Comparison of ENCODE assay signal across 30 cellular contexts in the genomic region with DNA sequence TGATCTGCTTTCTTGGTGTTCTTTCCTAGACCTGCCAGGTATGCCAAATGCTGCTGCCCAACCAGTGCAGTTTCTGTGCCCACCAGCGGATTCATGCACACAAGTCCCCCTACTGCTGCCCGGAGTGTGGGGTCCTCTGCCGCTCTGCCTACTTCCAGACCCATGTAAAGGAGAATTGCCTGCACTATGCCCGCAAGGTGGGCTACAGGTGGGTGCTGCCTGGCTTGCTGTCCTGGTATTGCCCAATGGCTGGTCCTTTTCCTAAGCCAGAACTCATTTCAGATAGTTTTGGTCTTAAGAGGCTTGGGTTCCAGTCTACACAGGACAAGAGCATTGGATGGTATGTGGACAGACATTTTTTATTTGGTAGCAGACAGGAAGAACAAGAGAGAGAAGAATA. TPM values are rescaled to one million over a fixed set of nuclear protein-coding genes. Genes with fewer than 3 reads are reported as not detected.
DNase-seq lines count a peak whose midpoint lies in the region; ATAC-seq and TF ChIP-seq lines count a peak whose summit lies in the region.
"Had no signal": no experiment of that assay in that cellular context is flagged by ENCODE, and none has a peak within 500 bp of the region (broad histone marks: within the 10 kb centered on the region; RNA-seq: fewer than 3 reads in every experiment).

No MANE protein-coding gene starts in this region.

- no peak overlapping the region for H3K18ac ChIP-seq in mesendoderm (ENCODE audit: low read length)

- H3K4ac ChIP-seq in mesendoderm (ENCODE audit: low read depth, low read length) = no peak overlapping the region

- H2BK120ac ChIP-seq in mesendoderm (ENCODE audit: low read depth, low read length) = no peak overlapping the region

- peaks cover 20% of the 10 kb centered on the region for H3K79me2 ChIP-seq in mesendoderm (ENCODE audit: control insufficient read depth, insufficient read depth, low read length)

- H3K4me3 ChIP-seq in mesendoderm (ENCODE audit: low read length) = no peak overlapping the region
- H3K4me3 ChIP-seq in subcutaneous abdominal adipose tissue (ENCODE audit: low read depth in 1 of 5, low read length in 5 of 5) = no peak overlapping the region
- H3K4me3 ChIP-seq: BLaER1, GM23248, prostate gland, right lobe of liver, spleen had no signal

- H3K4me1 Mint-ChIP-seq in natural killer cell = peaks cover 27 to 40% of the 10 kb centered on the region in 2 donors
- peaks cover 28 to 34% of the 10 kb centered on the region in 2 donors for H3K4me1 Mint-ChIP-seq in natural killer cell treated with Interleukin-12 subunit alpha and Interleukin-12 subunit beta and Interleukin-15 and Interleukin-18, amount 100 ng/mL, for 72 hours (ENCODE audit: low read depth in 2 of 2)
- H3K4me1 Mint-ChIP-seq in activated T-helper 1 cell treated with anti-CD3 and anti-CD28 coated beads, Interleukin-12 subunit alpha, Interleukin-12 subunit beta, Interleukin-2, Interleukin-4 antibody, amounts not matched to agents 30 ng/mL and 10 ng/mL and 1 ng/mL, durations not matched to agents 14 hours and 24 hours and 36 hours (ENCODE audit: low read depth) = peaks cover 11% of the 10 kb centered on the region

- H3K27me3 Mint-ChIP-seq in natural killer cell (ENCODE audit: low read depth in 2 of 2) = no peaks in the 10 kb centered on the region
- no peaks in the 10 kb centered on the region for H3K27me3 Mint-ChIP-seq in natural killer cell treated with Interleukin-12 subunit alpha and Interleukin-12 subunit beta and Interleukin-15 and Interleukin-18, amount 100 ng/mL, for 72 hours
- no peaks in the 10 kb centered on the region for H3K27me3 Mint-ChIP-seq in activated T-helper 1 cell treated with anti-CD3 and anti-CD28 coated beads, Interleukin-12 subunit alpha, Interleukin-12 subunit beta, Interleukin-2, Interleukin-4 antibody, amounts not matched to agents 30 ng/mL and 10 ng/mL and 1 ng/mL, durations not matched to agents 14 hours and 24 hours and 36 hours (ENCODE audit: insufficient read depth)
- H3K27me3 Mint-ChIP-seq: type B pancreatic cell had no signal

- no peak overlapping the region for H3K4me3 Mint-ChIP-seq in natural killer cell
- no peak overlapping the region for H3K4me3 Mint-ChIP-seq in natural killer cell treated with Interleukin-12 subunit alpha and Interleukin-12 subunit beta and Interleukin-15 and Interleukin-18, amount 100 ng/mL, for 72 hours
- H3K4me3 Mint-ChIP-seq in activated T-helper 1 cell treated with anti-CD3 and anti-CD28 coated beads, Interleukin-12 subunit alpha, Interleukin-12 subunit beta, Interleukin-2, Interleukin-4 antibody, amounts not matched to agents 30 ng/mL and 10 ng/mL and 1 ng/mL, durations not matched to agents 14 hours and 24 hours and 36 hours = no peak overlapping the region
- H3K4me3 Mint-ChIP-seq: type B pancreatic cell had no signal

- H3K23ac ChIP-seq in mesendoderm (ENCODE audit: low read length) = no peak overlapping the region

- H3K9me3 Mint-ChIP-seq in natural killer cell = no peaks in the 10 kb centered on the region
- H3K9me3 Mint-ChIP-seq in natural killer cell treated with Interleukin-12 subunit alpha and Interleukin-12 subunit beta and Interleukin-15 and Interleukin-18, amount 100 ng/mL, for 72 hours = no peaks in the 10 kb centered on the region
- no peaks in the 10 kb centered on the region for H3K9me3 Mint-ChIP-seq in activated T-helper 1 cell treated with anti-CD3 and anti-CD28 coated beads, Interleukin-12 subunit alpha, Interleukin-12 subunit beta, Interleukin-2, Interleukin-4 antibody, amounts not matched to agents 30 ng/mL and 10 ng/mL and 1 ng/mL, durations not matched to agents 14 hours and 24 hours and 36 hours
- H3K9me3 Mint-ChIP-seq: type B pancreatic cell had no signal

- peak overlapping the region; percentile 29 to 66 for H3K27ac Mint-ChIP-seq in natural killer cell
- no peak overlapping the region for H3K27ac Mint-ChIP-seq in natural killer cell treated with Interleukin-12 subunit alpha and Interleukin-12 subunit beta and Interleukin-15 and Interleukin-18, amount 100 ng/mL, for 72 hours
- H3K27ac Mint-ChIP-seq in activated T-helper 1 cell treated with anti-CD3 and anti-CD28 coated beads, Interleukin-12 subunit alpha, Interleukin-12 subunit beta, Interleukin-2, Interleukin-4 antibody, amounts not matched to agents 30 ng/mL and 10 ng/mL and 1 ng/mL, durations not matched to agents 14 hours and 24 hours and 36 hours = peak overlapping the region; percentile 56
- H3K27ac Mint-ChIP-seq: type B pancreatic cell had no signal

- DNase-seq in natural killer cell = no peak
- no peak for DNase-seq in natural killer cell treated with Interleukin-12 subunit alpha and Interleukin-12 subunit beta and Interleukin-15 and Interleukin-18, amount 100 ng/mL, for 72 hours (ENCODE audit: low spot score)
- no peak for DNase-seq in activated T-helper 1 cell treated with anti-CD3 and anti-CD28 coated beads, Interleukin-12 subunit alpha, Interleukin-12 subunit beta, Interleukin-2, Interleukin-4 antibody, amounts not matched to agents 30 ng/mL and 10 ng/mL and 1 ng/mL, durations not matched to agents 14 hours and 24 hours and 36 hours (ENCODE audit: low spot score)
- DNase-seq in mesendoderm = no peak
- no peak for DNase-seq in NCI-H1105 (lab: John Stamatoyannopoulos, UW)
- DNase-seq: activated CD4-positive, alpha-beta T cell treated with anti-CD3 and anti-CD28 coated beads for 48 hours; activated naive CD4-positive, alpha-beta T cell treated with anti-CD3 and anti-CD28 coated beads, Interleukin-2, amount 50 U/mL, for 16 hours; aorta; DND-41; effector memory CD4-positive, alpha-beta T cell; glutamatergic neuron; GM23248; IMR-90; mammary epithelial cell; NCI-H146; NCI-H82; nucleus accumbens; right lobe of liver; SHP77 treated with DMSO at 0.1 percent for 48 hours; spleen; stimulated activated CD4-positive, alpha-beta T cell treated with anti-CD3 and anti-CD28 coated beads, Interleukin-2, amount 100 ng/mL, for 24 hours; substantia nigra; T-helper 9 cell had no signal

- ATAC-seq in natural killer cell (no peak), GM18498 (IDR thresholded peaks at IDR 0.05; ENCODE audit: unreplicated experiment) (no peak), HG03097 (IDR thresholded peaks at IDR 0.05; ENCODE audit: low FRiP score, unreplicated experiment) (no peak)
- no peak for ATAC-seq in natural killer cell treated with Interleukin-12 subunit alpha and Interleukin-12 subunit beta and Interleukin-15 and Interleukin-18, amount 100 ng/mL, for 72 hours

- intact Hi-C loops in natural killer cell (cut with micrococcal nuclease) = no loop called here
- intact Hi-C loops in activated T-helper 1 cell treated with anti-CD3 and anti-CD28 coated beads, Interleukin-12 subunit alpha, Interleukin-12 subunit beta, Interleukin-2, Interleukin-4 antibody, amounts not matched to agents 30 ng/mL and 10 ng/mL and 1 ng/mL, durations not matched to agents 14 hours and 24 hours and 36 hours (cut with micrococcal nuclease) = no loop called here

- H3K4me2 ChIP-seq in mesendoderm (ENCODE audit: low read length) = no peak overlapping the region
- H3K4me2 ChIP-seq: BLaER1 had no signal

- H3K4me1 ChIP-seq in mesendoderm (ENCODE audit: control insufficient read depth, low read depth, low read length) = no peaks in the 10 kb centered on the region
- peaks cover 5 to 36% (median 34%) of the 10 kb centered on the region in 5 donors for H3K4me1 ChIP-seq in subcutaneous abdominal adipose tissue (ENCODE audit: control insufficient read depth in 5 of 5, insufficient read depth in 5 of 5, low read length in 5 of 5)
- H3K4me1 ChIP-seq: prostate gland had no signal

- no peak overlapping the region for H2BK5ac ChIP-seq in mesendoderm (ENCODE audit: low read length)

- no peak overlapping the region for H2BK15ac ChIP-seq in mesendoderm (replicated peaks; ENCODE audit: low read depth)

- no peak for TF ChIP-seq CTCF in natural killer cell (IDR thresholded peaks at IDR 0.05)

- H3K9ac ChIP-seq in mesendoderm (ENCODE audit: low read length) = no peak overlapping the region
- H3K9ac ChIP-seq in subcutaneous abdominal adipose tissue (ENCODE audit: low read length in 5 of 5) = no peak overlapping the region
- H3K9ac ChIP-seq: BLaER1, GM23248 had no signal

- H3K36me3 ChIP-seq in mesendoderm (ENCODE audit: control insufficient read depth, insufficient read depth, low read length) (peaks cover 3% of the 10 kb centered on the region), subcutaneous abdominal adipose tissue (ENCODE audit: control insufficient read depth in 5 of 5, insufficient read depth in 5 of 5, low read length in 5 of 5) (peaks cover 26 to 49% (median 32%) of the 10 kb centered on the region in 5 donors)

- H3K9me3 ChIP-seq in subcutaneous abdominal adipose tissue (ENCODE audit: control insufficient read depth in 5 of 5, low read length in 5 of 5) = no peaks in the 10 kb centered on the region
- H3K9me3 ChIP-seq: BLaER1, prostate gland, right lobe of liver, spleen had no signal

- no peak overlapping the region for H4K5ac ChIP-seq in mesendoderm (ENCODE audit: low read length)

- peaks cover 14% of the 10 kb centered on the region for H3K79me1 ChIP-seq in mesendoderm (ENCODE audit: low read length)

- H4K8ac ChIP-seq in mesendoderm (ENCODE audit: low read depth, low read length) = no peak overlapping the region

- no peak overlapping the region for H3K56ac ChIP-seq in mesendoderm (ENCODE audit: low read length)

- H3K27ac ChIP-seq in mesendoderm (ENCODE audit: low read depth, low read length) (peak overlapping the region; percentile 30), subcutaneous abdominal adipose tissue (ENCODE audit: low read depth, low read length) (peak overlapping the region; percentile 17)
- H3K27ac ChIP-seq: BLaER1, GM23248, prostate gland, right lobe of liver, VCaP had no signal

- H3K27me3 ChIP-seq in mesendoderm (ENCODE audit: insufficient read depth, low read length, poor library complexity) (no peaks in the 10 kb centered on the region), subcutaneous abdominal adipose tissue (ENCODE audit: control insufficient read depth in 5 of 5, insufficient read depth in 4 of 5, low read length in 5 of 5) (no peaks in the 10 kb centered on the region)
- H3K27me3 ChIP-seq: BLaER1, right lobe of liver, spleen had no signal

- H2AK5ac ChIP-seq in mesendoderm (ENCODE audit: low read length) = no peak overlapping the region

- peaks cover 10% of the 10 kb centered on the region for H3K36me3 Mint-ChIP-seq in natural killer cell
- H3K36me3 Mint-ChIP-seq in natural killer cell treated with Interleukin-12 subunit alpha and Interleukin-12 subunit beta and Interleukin-15 and Interleukin-18, amount 100 ng/mL, for 72 hours = peaks cover 18% of the 10 kb centered on the region
- H3K36me3 Mint-ChIP-seq in activated T-helper 1 cell treated with anti-CD3 and anti-CD28 coated beads, Interleukin-12 subunit alpha, Interleukin-12 subunit beta, Interleukin-2, Interleukin-4 antibody, amounts not matched to agents 30 ng/mL and 10 ng/mL and 1 ng/mL, durations not matched to agents 14 hours and 24 hours and 36 hours (ENCODE audit: low read depth) = peaks cover 27% of the 10 kb centered on the region

- WGBS in mesendoderm (ENCODE audit: extremely low coverage, insufficient coverage, low lambda C conversion rate) = no CpG with 5 or more reads among the region's 4 CpGs

RNA-seq across cellular contexts. Expression of a gene that starts 26.5 kb away (rescaled TPM):
- total RNA-seq in natural killer cell = 1 to 10 TPM in 1 of 3 donors, under 1 TPM in 2; 0.35 to 1.1 (median 0.63) TPM
- total RNA-seq in natural killer cell treated with Interleukin-12 subunit alpha and Interleukin-12 subunit beta and Interleukin-15 and Interleukin-18, amount 100 ng/mL, for 72 hours = under 1 TPM; 0.43 to 0.67 TPM
- 0.10 and 0.66 TPM in 2 replicates for total RNA-seq in activated T-helper 1 cell treated with anti-CD3 and anti-CD28 coated beads, Interleukin-12 subunit alpha, Interleukin-12 subunit beta, Interleukin-2, Interleukin-4 antibody, amounts not matched to agents 30 ng/mL and 10 ng/mL and 1 ng/mL, durations not matched to agents 14 hours and 24 hours and 36 hours
- polyA plus RNA-seq in mesendoderm (2013, experiment 1 of 2) = 9.9 TPM
- polyA plus RNA-seq in mesendoderm (2013, experiment 2 of 2) = 9.9 TPM
- polyA plus RNA-seq: GM23248 had no signal

RNA-seq across cellular contexts. Expression of a gene that starts 42.3 kb away (rescaled TPM):
- 10 to 100 TPM; 38.0 to 43.8 (median 39.1) TPM for total RNA-seq in natural killer cell
- 10 to 100 TPM; 23.7 to 41.3 TPM for total RNA-seq in natural killer cell treated with Interleukin-12 subunit alpha and Interleukin-12 subunit beta and Interleukin-15 and Interleukin-18, amount 100 ng/mL, for 72 hours
- total RNA-seq in activated T-helper 1 cell treated with anti-CD3 and anti-CD28 coated beads, Interleukin-12 subunit alpha, Interleukin-12 subunit beta, Interleukin-2, Interleukin-4 antibody, amounts not matched to agents 30 ng/mL and 10 ng/mL and 1 ng/mL, durations not matched to agents 14 hours and 24 hours and 36 hours = 29.9 and 30.9 TPM in 2 replicates
- 22.7 TPM for polyA plus RNA-seq in mesendoderm (2013, experiment 1 of 2)
- 22.5 TPM for polyA plus RNA-seq in mesendoderm (2013, experiment 2 of 2)

Comparison
In these comparisons a context has a peak if more than half of its experiments do, and no peak if none do; other contexts are left out.
1. H3K27ac Mint-ChIP-seq: peak in natural killer cell (2 of 2) and activated T-helper 1 cell treated with anti-CD3 and anti-CD28 coated beads, Interleukin-12 subunit alpha, Interleukin-12 subunit beta, Interleukin-2, Interleukin-4 antibody, amounts not matched to agents 30 ng/mL and 10 ng/mL and 1 ng/mL, durations not matched to agents 14 hours and 24 hours and 36 hours (single experiment); none in natural killer cell treated with Interleukin-12 subunit alpha and Interleukin-12 subunit beta and Interleukin-15 and Interleukin-18, amount 100 ng/mL, for 72 hours (0 of 2).